ENCODE assay signal across 1 cellular context in the genomic region with DNA sequence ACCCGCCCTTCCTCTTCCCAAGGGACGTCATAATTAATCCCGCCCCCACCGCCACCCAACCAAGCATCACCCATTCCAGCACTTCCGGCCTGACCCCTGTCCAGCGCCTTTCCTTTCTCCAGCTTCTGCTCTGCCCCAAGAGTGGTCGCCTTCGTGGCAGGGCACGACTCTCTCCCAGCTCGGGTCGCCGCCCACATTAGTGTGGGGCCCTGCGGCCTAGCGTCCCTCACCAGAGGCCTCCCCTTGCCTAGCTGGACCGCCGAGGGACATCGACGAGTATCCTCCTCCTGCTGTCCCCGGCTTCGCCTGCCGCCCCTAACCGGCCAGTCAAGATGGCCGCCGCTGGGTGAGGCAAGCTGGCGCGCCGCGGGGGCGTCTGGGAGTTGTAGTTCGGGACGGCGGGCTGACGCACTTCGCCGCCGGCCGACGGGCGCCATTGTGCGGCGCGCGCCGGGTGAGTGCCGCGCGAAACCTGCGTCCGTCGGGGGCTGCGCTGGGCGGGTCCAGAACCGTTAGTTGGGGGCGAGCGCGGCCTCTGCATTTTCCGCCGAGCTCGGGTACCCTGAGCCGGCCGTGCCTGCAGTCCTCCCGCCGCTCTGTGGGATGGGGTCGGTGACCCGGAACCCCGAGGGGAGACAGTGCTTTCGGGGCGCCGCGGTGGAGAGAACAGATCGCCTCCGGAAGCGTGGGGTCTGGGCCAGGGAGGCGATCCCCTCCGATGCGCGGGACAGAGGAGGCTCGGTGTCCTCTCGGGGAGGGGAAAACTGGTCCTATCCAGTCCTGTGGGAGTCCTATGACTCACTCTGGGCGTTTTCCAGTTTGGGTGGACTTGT.
TF ChIP-seq lines count a peak whose summit lies in the region.

A gene (plus strand): TSS at position 73 of the 833 bp plus-strand sequence. CDS start 905 bp downstream, outside the sequence.

TF ChIP-seq in A549, 52 proteins besides CTCF, POLR2A, EP300 and RAD21 (continued from another document):
- TF ChIP-seq, protein P1, sequence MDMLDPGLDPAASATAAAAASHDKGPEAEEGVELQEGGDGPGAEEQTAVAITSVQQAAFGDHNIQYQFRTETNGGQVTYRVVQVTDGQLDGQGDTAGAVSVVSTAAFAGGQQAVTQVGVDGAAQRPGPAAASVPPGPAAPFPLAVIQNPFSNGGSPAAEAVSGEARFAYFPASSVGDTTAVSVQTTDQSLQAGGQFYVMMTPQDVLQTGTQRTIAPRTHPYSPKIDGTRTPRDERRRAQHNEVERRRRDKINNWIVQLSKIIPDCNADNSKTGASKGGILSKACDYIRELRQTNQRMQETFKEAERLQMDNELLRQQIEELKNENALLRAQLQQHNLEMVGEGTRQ (IDR thresholded peaks at IDR 0.05), result no peak
- TF ChIP-seq ZNF302 (CRISPR knock-in tag; IDR thresholded peaks at IDR 0.05), result no peak
- no peak for TF ChIP-seq CHD2 (IDR thresholded peaks at IDR 0.05; ENCODE audit: low read length, partially characterized antibody)
- TF ChIP-seq, protein P2, sequence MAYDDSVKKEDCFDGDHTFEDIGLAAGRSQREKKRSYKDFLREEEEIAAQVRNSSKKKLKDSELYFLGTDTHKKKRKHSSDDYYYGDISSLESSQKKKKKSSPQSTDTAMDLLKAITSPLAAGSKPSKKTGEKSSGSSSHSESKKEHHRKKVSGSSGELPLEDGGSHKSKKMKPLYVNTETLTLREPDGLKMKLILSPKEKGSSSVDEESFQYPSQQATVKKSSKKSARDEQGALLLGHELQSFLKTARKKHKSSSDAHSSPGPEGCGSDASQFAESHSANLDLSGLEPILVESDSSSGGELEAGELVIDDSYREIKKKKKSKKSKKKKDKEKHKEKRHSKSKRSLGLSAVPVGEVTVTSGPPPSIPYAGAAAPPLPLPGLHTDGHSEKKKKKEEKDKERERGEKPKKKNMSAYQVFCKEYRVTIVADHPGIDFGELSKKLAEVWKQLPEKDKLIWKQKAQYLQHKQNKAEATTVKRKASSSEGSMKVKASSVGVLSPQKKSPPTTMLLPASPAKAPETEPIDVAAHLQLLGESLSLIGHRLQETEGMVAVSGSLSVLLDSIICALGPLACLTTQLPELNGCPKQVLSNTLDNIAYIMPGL (CRISPR knock-in tag; IDR thresholded peaks at IDR 0.05; ENCODE audit: borderline replicate concordance), result 0 out of 2 replicates have a peak, but pooled peaks have one; percentile 35
- TF ChIP-seq HOXA7 (CRISPR knock-in tag; IDR thresholded peaks at IDR 0.05), result no peak
- peak; percentile 55; the same call in 1 of the 2 replicates for TF ChIP-seq HOXB13 (CRISPR knock-in tag; IDR thresholded peaks at IDR 0.05; ENCODE audit: low read depth)
- no peak for TF ChIP-seq TP53 (CRISPR knock-in tag; IDR thresholded peaks at IDR 0.05)
- TF ChIP-seq, protein P3, sequence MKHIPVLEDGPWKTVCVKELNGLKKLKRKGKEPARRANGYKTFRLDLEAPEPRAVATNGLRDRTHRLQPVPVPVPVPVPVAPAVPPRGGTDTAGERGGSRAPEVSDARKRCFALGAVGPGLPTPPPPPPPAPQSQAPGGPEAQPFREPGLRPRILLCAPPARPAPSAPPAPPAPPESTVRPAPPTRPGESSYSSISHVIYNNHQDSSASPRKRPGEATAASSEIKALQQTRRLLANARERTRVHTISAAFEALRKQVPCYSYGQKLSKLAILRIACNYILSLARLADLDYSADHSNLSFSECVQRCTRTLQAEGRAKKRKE (CRISPR knock-in tag; IDR thresholded peaks at IDR 0.05; ENCODE audit: low read depth), result no peak
- no peak for TF ChIP-seq ESRRA (IDR thresholded peaks at IDR 0.05; ENCODE audit: borderline replicate concordance, low read length)
- TF ChIP-seq KDM1A (IDR thresholded peaks at IDR 0.05; ENCODE audit: low read depth), result no peak
- TF ChIP-seq CBX2 (IDR thresholded peaks at IDR 0.05; ENCODE audit: borderline replicate concordance, low read depth), result no peak
- TF ChIP-seq CHD4 (IDR thresholded peaks at IDR 0.05; ENCODE audit: borderline replicate concordance), result no peak
- peak; percentile 26; the same call in 1 of the 2 replicates for TF ChIP-seq GATA3 (IDR thresholded peaks at IDR 0.05; ENCODE audit: borderline replicate concordance)
- no peak for TF ChIP-seq ZFP36 (IDR thresholded peaks at IDR 0.05; ENCODE audit: borderline replicate concordance, partially characterized antibody)
- TF ChIP-seq RNF2 (IDR thresholded peaks at IDR 0.05; ENCODE audit: borderline replicate concordance, low read depth), result no peak
- no peak for TF ChIP-seq SREBF2 (IDR thresholded peaks at IDR 0.05)
- TF ChIP-seq, protein P4, sequence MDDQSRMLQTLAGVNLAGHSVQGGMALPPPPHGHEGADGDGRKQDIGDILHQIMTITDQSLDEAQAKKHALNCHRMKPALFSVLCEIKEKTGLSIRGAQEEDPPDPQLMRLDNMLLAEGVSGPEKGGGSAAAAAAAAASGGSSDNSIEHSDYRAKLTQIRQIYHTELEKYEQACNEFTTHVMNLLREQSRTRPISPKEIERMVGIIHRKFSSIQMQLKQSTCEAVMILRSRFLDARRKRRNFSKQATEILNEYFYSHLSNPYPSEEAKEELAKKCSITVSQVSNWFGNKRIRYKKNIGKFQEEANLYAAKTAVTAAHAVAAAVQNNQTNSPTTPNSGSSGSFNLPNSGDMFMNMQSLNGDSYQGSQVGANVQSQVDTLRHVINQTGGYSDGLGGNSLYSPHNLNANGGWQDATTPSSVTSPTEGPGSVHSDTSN (IDR thresholded peaks at IDR 0.05), result no peak
- TF ChIP-seq JUNB (IDR thresholded peaks at IDR 0.05), result no peak
- no peak for TF ChIP-seq NPAS2 (CRISPR knock-in tag; IDR thresholded peaks at IDR 0.05; ENCODE audit: borderline replicate concordance)
- TF ChIP-seq ZC3H11A (IDR thresholded peaks at IDR 0.05), result no peak
- TF ChIP-seq, protein P5, sequence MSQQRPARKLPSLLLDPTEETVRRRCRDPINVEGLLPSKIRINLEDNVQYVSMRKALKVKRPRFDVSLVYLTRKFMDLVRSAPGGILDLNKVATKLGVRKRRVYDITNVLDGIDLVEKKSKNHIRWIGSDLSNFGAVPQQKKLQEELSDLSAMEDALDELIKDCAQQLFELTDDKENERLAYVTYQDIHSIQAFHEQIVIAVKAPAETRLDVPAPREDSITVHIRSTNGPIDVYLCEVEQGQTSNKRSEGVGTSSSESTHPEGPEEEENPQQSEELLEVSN (IDR thresholded peaks at IDR 0.05; ENCODE audit: borderline replicate concordance, low read depth), result peak; percentile 91
- TF ChIP-seq FOSL2 (IDR thresholded peaks at IDR 0.05), result no peak
- peak; percentile 82 for TF ChIP-seq FOSL2 (CRISPR knock-in tag; IDR thresholded peaks at IDR 0.05)
- TF ChIP-seq FOXS1 (CRISPR knock-in tag; IDR thresholded peaks at IDR 0.05), result no peak
- no peak for TF ChIP-seq POLR2AphosphoS2 (conservative IDR thresholded peaks at IDR 0.05; ENCODE audit: low read length)
- TF ChIP-seq MAFK (IDR thresholded peaks at IDR 0.05; ENCODE audit: partially characterized antibody), result no peak
- TF ChIP-seq FOSB (CRISPR knock-in tag; IDR thresholded peaks at IDR 0.05), result no peak
- TF ChIP-seq, protein P6, sequence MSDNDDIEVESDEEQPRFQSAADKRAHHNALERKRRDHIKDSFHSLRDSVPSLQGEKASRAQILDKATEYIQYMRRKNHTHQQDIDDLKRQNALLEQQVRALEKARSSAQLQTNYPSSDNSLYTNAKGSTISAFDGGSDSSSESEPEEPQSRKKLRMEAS (IDR thresholded peaks at IDR 0.05), result peak; percentile 92
- TF ChIP-seq MYC (IDR thresholded peaks at IDR 0.05; ENCODE audit: borderline replicate concordance, low read length), result peak; percentile 16; the same call in 1 of the 2 replicates
- peak; percentile 29 to 70; a peak in 3 of 4 replicates for TF ChIP-seq CEBPB (IDR thresholded peaks at IDR 0.05)
- TF ChIP-seq RCOR1 (IDR thresholded peaks at IDR 0.05; ENCODE audit: low read depth, low read length), result no peak
- no peak for TF ChIP-seq SMC3 (IDR thresholded peaks at IDR 0.05)
- no peak for TF ChIP-seq NFE2L2 (conservative IDR thresholded peaks at IDR 0.05; ENCODE audit: low read length)
- TF ChIP-seq NR3C1 (IDR thresholded peaks at IDR 0.05), result no peak
- TF ChIP-seq, protein P7, sequence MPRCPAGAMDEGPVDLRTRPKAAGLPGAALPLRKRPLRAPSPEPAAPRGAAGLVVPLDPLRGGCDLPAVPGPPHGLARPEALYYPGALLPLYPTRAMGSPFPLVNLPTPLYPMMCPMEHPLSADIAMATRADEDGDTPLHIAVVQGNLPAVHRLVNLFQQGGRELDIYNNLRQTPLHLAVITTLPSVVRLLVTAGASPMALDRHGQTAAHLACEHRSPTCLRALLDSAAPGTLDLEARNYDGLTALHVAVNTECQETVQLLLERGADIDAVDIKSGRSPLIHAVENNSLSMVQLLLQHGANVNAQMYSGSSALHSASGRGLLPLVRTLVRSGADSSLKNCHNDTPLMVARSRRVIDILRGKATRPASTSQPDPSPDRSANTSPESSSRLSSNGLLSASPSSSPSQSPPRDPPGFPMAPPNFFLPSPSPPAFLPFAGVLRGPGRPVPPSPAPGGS (IDR thresholded peaks at IDR 0.05), result peak; percentile 85; the same call in 2 of the 3 replicates
- peak in 1 of 2 experiments; percentile 93; a peak in 4 of 5 replicates for TF ChIP-seq JUN (IDR thresholded peaks at IDR 0.05)
- TF ChIP-seq, protein P8, sequence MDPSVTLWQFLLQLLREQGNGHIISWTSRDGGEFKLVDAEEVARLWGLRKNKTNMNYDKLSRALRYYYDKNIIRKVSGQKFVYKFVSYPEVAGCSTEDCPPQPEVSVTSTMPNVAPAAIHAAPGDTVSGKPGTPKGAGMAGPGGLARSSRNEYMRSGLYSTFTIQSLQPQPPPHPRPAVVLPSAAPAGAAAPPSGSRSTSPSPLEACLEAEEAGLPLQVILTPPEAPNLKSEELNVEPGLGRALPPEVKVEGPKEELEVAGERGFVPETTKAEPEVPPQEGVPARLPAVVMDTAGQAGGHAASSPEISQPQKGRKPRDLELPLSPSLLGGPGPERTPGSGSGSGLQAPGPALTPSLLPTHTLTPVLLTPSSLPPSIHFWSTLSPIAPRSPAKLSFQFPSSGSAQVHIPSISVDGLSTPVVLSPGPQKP (IDR thresholded peaks at IDR 0.05; ENCODE audit: low read depth, low read length), result no peak
- no peak for TF ChIP-seq KDM5A (IDR thresholded peaks at IDR 0.05)
- TF ChIP-seq PHF8 (IDR thresholded peaks at IDR 0.05; ENCODE audit: borderline replicate concordance, low read depth), result peak; percentile 81
